In genomic region chr10:75399461-75400162, GRCh38 we compare ENCODE assay signal across 8 cellular contexts. TPM values are rescaled to one million over a fixed set of nuclear protein-coding genes. Genes with fewer than 3 reads are reported as not detected.
A peak's percentile ranks its signal among the peaks of the same experiment; 100 is the strongest.
DNase-seq lines count a peak whose midpoint lies in the region; ATAC-seq, FAIRE-seq and TF ChIP-seq lines count a peak whose summit lies in the region.

No MANE protein-coding gene starts in this region.

- WGBS in H1 (ENCODE audit: extremely low coverage in 1 of 2, insufficient coverage in 1 of 2, insufficient read length in 1 of 2, insufficient replicate concordance in 2 of 2, low coverage in 1 of 2, low lambda C conversion rate in 2 of 2, missing lambda C conversion rate in 1 of 2), 2 experiments = 5% methylated on average over 32 of the region's 71 CpGs; no CpG with 5 or more reads in 1 of the 2 experiments

- no peak for FAIRE-seq in H1 (lab: Jason Lieb, UNC)

- no peak overlapping the region for H3K23ac ChIP-seq in H1 (ENCODE audit: insufficient read length)

- no peak overlapping the region for H4K91ac ChIP-seq in H1 (replicated peaks; ENCODE audit: insufficient read length, low read length)

- no peaks in the 10 kb centered on the region for H3K79me1 ChIP-seq in H1 (ENCODE audit: low read depth, low read length)

- peak in 2 of 3 experiments; percentile 39 to 47; a peak in 3 of 4 replicates for TF ChIP-seq CTCF in H1 (IDR thresholded peaks at IDR 0.05; ENCODE audit: control extremely low read depth in 1 of 3, insufficient read depth in 1 of 3, low read depth in 1 of 3, low read length in 3 of 3)

- peaks cover 87% of the 10 kb centered on the region for H3K27me3 Mint-ChIP-seq in stimulated activated naive CD8-positive, alpha-beta T cell treated with anti-CD3 and anti-CD28 coated beads, Interleukin-15, amount 100 ng/mL, for 72 hours

- peak; percentile 25 to 34 for ATAC-seq in activated CD4-positive, CD25-positive, alpha-beta regulatory T cell treated with anti-CD3 and anti-CD28 coated beads, Interleukin-2, amount 50 U/mL, for 24 hours
- ATAC-seq in stimulated activated naive CD8-positive, alpha-beta T cell treated with anti-CD3 and anti-CD28 coated beads, Interleukin-15, amount 100 ng/mL, for 72 hours = peak; percentile 26
- no peak for ATAC-seq in GM19023 (IDR thresholded peaks at IDR 0.05; ENCODE audit: unreplicated experiment)

- H3K4ac ChIP-seq in H1 (replicated peaks; ENCODE audit: insufficient read length, low read depth, low read length) = no peak overlapping the region

- no peak overlapping the region for H2BK5ac ChIP-seq in H1 (ENCODE audit: low read depth, low read length)

- no peak for DNase-seq in activated CD4-positive, CD25-positive, alpha-beta regulatory T cell treated with anti-CD3 and anti-CD28 coated beads, Interleukin-2, amount 50 U/mL, for 72 hours
- peak; percentile 40 for DNase-seq in MV-4-11 (lab: John Stamatoyannopoulos, UW)
- peak; percentile 40 to 48 for DNase-seq in activated CD4-positive, alpha-beta T cell treated with anti-CD3 and anti-CD28 coated beads for 4 hours
- peak in 1 of 2 experiments; percentile 86 for DNase-seq in H1 (ENCODE audit: low read depth in 1 of 2, low spot score in 2 of 2)
- peak; percentile 82 to 83 for DNase-seq in lung microvascular endothelial cell (ENCODE audit: low read depth in 2 of 2)
- peak; percentile 51 to 56 for DNase-seq in stimulated activated naive CD8-positive, alpha-beta T cell treated with anti-CD3 and anti-CD28 coated beads, Interleukin-15, amount 100 ng/mL, for 72 hours

- H3K9me3 ChIP-seq in H1 (ENCODE audit: insufficient read depth in 2 of 2, low read depth in 1 of 2, low read length in 1 of 2) = no peaks in the 10 kb centered on the region; a peak in 1 of 4 replicates

- H3K27me3 ChIP-seq in H1 (replicated peaks in 1 of 4; ENCODE audit: control insufficient read depth in 3 of 4, extremely low read depth in 1 of 4, insufficient read depth in 3 of 4, low read length in 3 of 4) = peaks cover 79 to 99% (median 88%) of the 10 kb centered on the region in 4 experiments

- no peak overlapping the region for H2BK12ac ChIP-seq in H1 (ENCODE audit: low read depth, low read length)

- peak; percentile 56 to 65 for TF ChIP-seq RAD21 in H1 (IDR thresholded peaks at IDR 0.05 in 1 of 2, conservative IDR thresholded peaks at IDR 0.05 in 1 of 2; ENCODE audit: low read depth in 2 of 2, low read length in 2 of 2)

- H3K56ac ChIP-seq in H1 (replicated peaks; ENCODE audit: insufficient read length, low read depth, low read length) = no peak overlapping the region

- TF ChIP-seq EP300 in H1 (IDR thresholded peaks at IDR 0.05; ENCODE audit: borderline replicate concordance in 1 of 2, low read depth in 2 of 2, low read length in 2 of 2) = no peak

- no peak for TF ChIP-seq POLR2A in H1 (IDR thresholded peaks at IDR 0.05; ENCODE audit: control extremely low read depth in 1 of 2, low read depth in 2 of 2, low read length in 2 of 2)

- no peak overlapping the region for H2BK120ac ChIP-seq in H1 (replicated peaks; ENCODE audit: low read depth, low read length)

- no peak overlapping the region for H3K14ac ChIP-seq in H1 (ENCODE audit: insufficient read length)

- peak overlapping the region; percentile 82 to 89 for H3K4me3 Mint-ChIP-seq in stimulated activated naive CD8-positive, alpha-beta T cell treated with anti-CD3 and anti-CD28 coated beads, Interleukin-15, amount 100 ng/mL, for 72 hours

- H3K18ac ChIP-seq in H1 (ENCODE audit: extremely low read depth, low read length) = peak overlapping the region; percentile 32; the same call in 1 of the 2 replicates

- H3K27ac ChIP-seq in H1 (ENCODE audit: low read depth, low read length) = no peak overlapping the region

- peaks cover 0 to 5% (median 0%) of the 10 kb centered on the region in 4 experiments; a peak in 1 of 8 replicates for H3K36me3 ChIP-seq in H1 (ENCODE audit: control insufficient read depth in 2 of 4, insufficient read depth in 4 of 4, low read length in 3 of 4)

- H3K4me3 ChIP-seq in H1 (ENCODE audit: extremely low read depth in 1 of 4, insufficient read depth in 2 of 4, low read depth in 3 of 4, low read length in 4 of 4) = peak overlapping the region; percentile 10 to 64 (median 28); a peak in 6 of 8 replicates

- H2AK5ac ChIP-seq in H1 (ENCODE audit: low read depth, low read length) = no peak overlapping the region

- peaks cover 43% of the 10 kb centered on the region for H3K23me2 ChIP-seq in H1 (ENCODE audit: low read depth, low read length)

- no peak overlapping the region for H2AFZ ChIP-seq in H1 (ENCODE audit: low read length)

- H4K5ac ChIP-seq in H1 (ENCODE audit: insufficient read length, low read depth, low read length) = no peak overlapping the region

- H3K4me1 ChIP-seq in H1 (replicated peaks in 1 of 4; ENCODE audit: control insufficient read depth in 3 of 4, insufficient read depth in 4 of 4, low read length in 3 of 4) = peaks cover 0 to 58% (median 28%) of the 10 kb centered on the region in 4 experiments; a peak in 6 of 7 replicates

- H4K8ac ChIP-seq in H1 (ENCODE audit: extremely low read depth, insufficient read depth, low read length) = peak overlapping the region; percentile 39; the same call in 1 of the 2 replicates

- no peak overlapping the region for H2BK15ac ChIP-seq in H1 (ENCODE audit: low read length)

- H3K9ac ChIP-seq in H1 (replicated peaks in 1 of 4; ENCODE audit: extremely low read depth in 1 of 4, low read depth in 3 of 4, low read length in 3 of 4) = no peak overlapping the region

- H3K4me2 ChIP-seq in H1 (ENCODE audit: insufficient read depth in 1 of 2, low read depth in 2 of 2, low read length in 2 of 2) = peak overlapping the region; percentile 91 to 97

- H2BK20ac ChIP-seq in H1 (ENCODE audit: low read length) = no peak overlapping the region

- no peaks in the 10 kb centered on the region for H3K79me2 ChIP-seq in H1 (ENCODE audit: control insufficient read depth in 1 of 2, insufficient read depth in 2 of 2, low read length in 2 of 2)

- H3K27ac Mint-ChIP-seq in stimulated activated naive CD8-positive, alpha-beta T cell treated with anti-CD3 and anti-CD28 coated beads, Interleukin-15, amount 100 ng/mL, for 72 hours = no peak overlapping the region

- H3K9me3 Mint-ChIP-seq in stimulated activated naive CD8-positive, alpha-beta T cell treated with anti-CD3 and anti-CD28 coated beads, Interleukin-15, amount 100 ng/mL, for 72 hours = no peaks in the 10 kb centered on the region

- POLR2A ChIA-PET in H1 (lab: Charles Lee; ENCODE audit: partially characterized antibody) = interaction anchor here (1.3 to 1.6 kb wide), 2 partner anchors 10 to 17 kb away, joined by 4 to 5 read pairs; no protein-coding TSS in a partner anchor

- peaks cover 43% of the 10 kb centered on the region for H3K4me1 Mint-ChIP-seq in stimulated activated naive CD8-positive, alpha-beta T cell treated with anti-CD3 and anti-CD28 coated beads, Interleukin-15, amount 100 ng/mL, for 72 hours

- H4K20me1 ChIP-seq in H1 (replicated peaks in 1 of 2; ENCODE audit: control insufficient read depth in 1 of 2, insufficient read depth in 2 of 2, low read length in 2 of 2) = peaks cover 5 to 19% of the 10 kb centered on the region in 2 experiments

- CTCF ChIA-PET in H1 (lab: Charles Lee; ENCODE audit: partially characterized antibody) = interaction anchor here (0.6 to 2.9 kb wide), 21 partner anchors 10 to 904 kb away, joined by 3 to 8 read pairs (median 3); no protein-coding TSS in a partner anchor

TF ChIP-seq in H1, 55 proteins besides CTCF, POLR2A, EP300 and RAD21 (continues in another document):
- TF ChIP-seq, protein P1, sequence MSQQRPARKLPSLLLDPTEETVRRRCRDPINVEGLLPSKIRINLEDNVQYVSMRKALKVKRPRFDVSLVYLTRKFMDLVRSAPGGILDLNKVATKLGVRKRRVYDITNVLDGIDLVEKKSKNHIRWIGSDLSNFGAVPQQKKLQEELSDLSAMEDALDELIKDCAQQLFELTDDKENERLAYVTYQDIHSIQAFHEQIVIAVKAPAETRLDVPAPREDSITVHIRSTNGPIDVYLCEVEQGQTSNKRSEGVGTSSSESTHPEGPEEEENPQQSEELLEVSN (IDR thresholded peaks at IDR 0.05) = no peak
- TF ChIP-seq CHD1 (IDR thresholded peaks at IDR 0.05; ENCODE audit: low read depth, low read length) (no peak), TEAD4 (IDR thresholded peaks at IDR 0.05; ENCODE audit: low read depth, low read length) (no peak), TAF7 (optimal IDR thresholded peaks at IDR 0.05; ENCODE audit: borderline replicate concordance, low read depth, low read length) (no peak), SUZ12 (IDR thresholded peaks at IDR 0.05; ENCODE audit: low read length) (peak; percentile 15), CBX5 (IDR thresholded peaks at IDR 0.05; ENCODE audit: low read depth, low read length) (no peak), HDAC6 (IDR thresholded peaks at IDR 0.05; ENCODE audit: low read depth, low read length) (no peak), SIX5 (IDR thresholded peaks at IDR 0.05; ENCODE audit: low read depth, low read length) (no peak), BRCA1 (IDR thresholded peaks at IDR 0.05; ENCODE audit: low read depth, low read length) (no peak)
- TF ChIP-seq, protein P2, sequence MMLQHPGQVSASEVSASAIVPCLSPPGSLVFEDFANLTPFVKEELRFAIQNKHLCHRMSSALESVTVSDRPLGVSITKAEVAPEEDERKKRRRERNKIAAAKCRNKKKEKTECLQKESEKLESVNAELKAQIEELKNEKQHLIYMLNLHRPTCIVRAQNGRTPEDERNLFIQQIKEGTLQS (IDR thresholded peaks at IDR 0.05; ENCODE audit: insufficient read depth, low read depth, low read length) = no peak

RNA-seq across cellular contexts. Expression of gene ZNF503, which starts 2.0 kb away (rescaled TPM):
- total RNA-seq in H1 (2021; fragmentation: NEBNext Ultra II Directional; extraction: Animal tissue kit (Norgen Biotek cat#: 25700)) = 0.13 and 0.27 TPM in 2 replicates
- polyA plus RNA-seq in H1 (2011; rRNA removed) = 0.03 and 0.09 TPM in 2 replicates
- 0.05 TPM for polyA plus RNA-seq in H1 (2011; cell fraction: cytosol; rRNA removed)
- polyA plus RNA-seq in H1 (2011; cell fraction: nucleus; rRNA removed) = 0.13 TPM
- polyA plus RNA-seq in H1 (2012, experiment 1 of 2) = 0.07 to 0.11 TPM (median 0.08 TPM) in 4 replicates
- polyA plus RNA-seq in H1 (2012, experiment 2 of 2) = 0.14 TPM
- polyA plus RNA-seq in H1 (2013, experiment 1 of 2) = 0.20 TPM
- polyA plus RNA-seq in H1 (2013, experiment 2 of 2) = 0.13 TPM
- not detected in 2 replicates for polyA minus RNA-seq in H1 (2011; rRNA and poly(A)+ RNA removed)
- not detected for polyA minus RNA-seq in H1 (2011; cell fraction: cytosol; rRNA and poly(A)+ RNA removed)
- polyA minus RNA-seq in H1 (2011; cell fraction: nucleus; rRNA and poly(A)+ RNA removed) = 0.20 TPM
- total RNA-seq in lung microvascular endothelial cell = 0.87 and 0.99 TPM in 2 replicates

RNA-seq across cellular contexts. Expression of gene LRMDA, which starts 31.8 kb away (rescaled TPM):
- 0.86 and 2.4 TPM in 2 replicates for total RNA-seq in H1 (2021; fragmentation: NEBNext Ultra II Directional; extraction: Animal tissue kit (Norgen Biotek cat#: 25700))
- polyA plus RNA-seq in H1 (2011; rRNA removed) = 0.52 and 2.8 TPM in 2 replicates
- polyA plus RNA-seq in H1 (2011; cell fraction: cytosol; rRNA removed) = 1.9 TPM
- polyA plus RNA-seq in H1 (2011; cell fraction: nucleus; rRNA removed) = 2.3 TPM
- polyA plus RNA-seq in H1 (2012, experiment 1 of 2) = 1.3 to 4.1 TPM (median 3.0 TPM) in 4 replicates
- 0.24 TPM for polyA plus RNA-seq in H1 (2012, experiment 2 of 2)
- polyA plus RNA-seq in H1 (2013, experiment 1 of 2) = 0.24 TPM
- 0.39 TPM for polyA plus RNA-seq in H1 (2013, experiment 2 of 2)
- polyA minus RNA-seq in H1 (2011; rRNA and poly(A)+ RNA removed) = 0.63 and 4.4 TPM in 2 replicates
- polyA minus RNA-seq in H1 (2011; cell fraction: cytosol; rRNA and poly(A)+ RNA removed) = 1.1 TPM
- 5.4 TPM for polyA minus RNA-seq in H1 (2011; cell fraction: nucleus; rRNA and poly(A)+ RNA removed)
- total RNA-seq in lung microvascular endothelial cell = 8.1 and 17.3 TPM in 2 replicates
